ENCODE assay signal across 21 cellular contexts in genomic region chr6:21262504-21262903, GRCh38.
"Had no signal": no experiment of that assay in that cellular context is flagged by ENCODE, and none has a peak within 500 bp of the region (broad histone marks: within the 10 kb centered on the region; RNA-seq: fewer than 3 reads in every experiment).

No MANE protein-coding gene starts in this region.

- H3K36me3 ChIP-seq: esophagus squamous epithelium, gastrocnemius medialis, heart right ventricle, left lung, lower lobe of right lung had no signal

- H3K4me3 Mint-ChIP-seq: mesothelial cell of epicardium, naive B cell had no signal

- H3K36me3 Mint-ChIP-seq: naive B cell had no signal

- H3K9me3 ChIP-seq: esophagus squamous epithelium, gastrocnemius medialis, heart right ventricle, left lung, lower lobe of right lung, mucosa of descending colon had no signal

- H3K27ac ChIP-seq: coronary artery, esophagus squamous epithelium, gastrocnemius medialis, heart right ventricle, left lung, lower lobe of right lung had no signal

- H3K27me3 Mint-ChIP-seq: naive B cell had no signal

- DNase-seq: dermis blood vessel endothelial cell; dorsolateral prefrontal cortex; effector CD4-positive, alpha-beta T cell; effector memory CD4-positive, alpha-beta T cell; esophagus squamous epithelium; foreskin fibroblast; foreskin melanocyte; gastrocnemius medialis; glutamatergic neuron; head of caudate nucleus; heart right ventricle; hippocampal formation; left cardiac atrium; left lung; left ventricle myocardium superior; lower lobe of right lung; mesenchymal stem cell; mucosa of descending colon; naive B cell had no signal

- ATAC-seq: gastrocnemius medialis, heart right ventricle, left cardiac atrium, left lung, left ventricle myocardium superior, lower lobe of right lung, mucosa of descending colon had no signal

- H3K4me3 ChIP-seq: coronary artery, dorsolateral prefrontal cortex, esophagus squamous epithelium, gastrocnemius medialis, heart right ventricle, left lung, lower lobe of right lung, mucosa of descending colon had no signal

- H3K4me1 ChIP-seq: esophagus squamous epithelium, gastrocnemius medialis, heart right ventricle, left lung, lower lobe of right lung had no signal

- H3K27me3 ChIP-seq: dorsolateral prefrontal cortex, esophagus squamous epithelium, gastrocnemius medialis, heart right ventricle, left lung had no signal

- H3K27ac Mint-ChIP-seq: mesothelial cell of epicardium had no signal
